In genomic region chr1:10046356-10047085, GRCh38 we compare ENCODE assay signal across 12 cellular contexts. TPM values are rescaled to one million over a fixed set of nuclear protein-coding genes. Genes with fewer than 3 reads are reported as not detected.
A peak's percentile ranks its signal among the peaks of the same experiment; 100 is the strongest.
DNase-seq lines count a peak whose midpoint lies in the region; ATAC-seq and TF ChIP-seq lines count a peak whose summit lies in the region.
"Had no signal": no experiment of that assay in that cellular context is flagged by ENCODE, and none has a peak within 500 bp of the region (broad histone marks: within the 10 kb centered on the region; RNA-seq: fewer than 3 reads in every experiment).

No MANE protein-coding gene starts in this region.

- no peak for DNase-seq in RWPE1 (ENCODE audit: low spot score)
- peak; percentile 47 to 68 for DNase-seq in tibial artery
- no peak for DNase-seq in NCI-H1417 (lab: John Stamatoyannopoulos, UW)
- no peak for DNase-seq in COLO668 (lab: John Stamatoyannopoulos, UW; ENCODE audit: unreplicated experiment)
- DNase-seq in NCI-H2107 treated with DMSO at 0.1 percent for 48 hours (lab: John Stamatoyannopoulos, UW; ENCODE audit: unreplicated experiment), result no peak
- DNase-seq: DMS79; NCI-H1105; stimulated activated naive CD8-positive, alpha-beta T cell treated with anti-CD3 and anti-CD28 coated beads, Interleukin-15, Interleukin-2, amounts not matched to agents 100 U/mL and 50 U/mL, for 24 hours had no signal

- no peaks in the 10 kb centered on the region for H3K36me3 ChIP-seq in muscle layer of colon (ENCODE audit: insufficient read depth, low read length)
- H3K36me3 ChIP-seq in tibial artery, result peaks cover 0 to 27% (median 6%) of the 10 kb centered on the region in 3 donors

- H3K4me3 ChIP-seq in muscle layer of colon (ENCODE audit: low read depth in 1 of 2, low read length in 2 of 2), result peak overlapping the region in 1 of 2 donors; percentile 14
- H3K4me3 ChIP-seq in tibial artery, result no peak overlapping the region

- TF ChIP-seq CTCF in RWPE1 (conservative IDR thresholded peaks at IDR 0.05; ENCODE audit: low read depth) (no peak), tibial artery (IDR thresholded peaks at IDR 0.05) (no peak)

- ATAC-seq in esophagus mucosa (peak; percentile 26), GM18505 (IDR thresholded peaks at IDR 0.05; ENCODE audit: unreplicated experiment) (no peak)
- ATAC-seq: stimulated activated naive CD8-positive, alpha-beta T cell treated with anti-CD3 and anti-CD28 coated beads, Interleukin-15, Interleukin-2, amounts not matched to agents 100 U/mL and 50 U/mL, for 24 hours had no signal

- POLR2A ChIA-PET in RWPE1 (lab: Yijun Ruan, JAX; ENCODE audit: low non-redundant PET), result no interaction called here

- no peak overlapping the region for H3K9ac ChIP-seq in muscle layer of colon (ENCODE audit: low read length)

- intact Hi-C loops in tibial artery (cut with DNase I; ENCODE audit: low total_unique reads), result no loop called here

- H3K27me3 ChIP-seq in muscle layer of colon (ENCODE audit: control insufficient read depth in 1 of 2, insufficient read depth in 2 of 2, low read length in 2 of 2) (no peaks in the 10 kb centered on the region), tibial artery (no peaks in the 10 kb centered on the region)

- H3K9me3 ChIP-seq in muscle layer of colon (ENCODE audit: low read length), result no peaks in the 10 kb centered on the region
- H3K9me3 ChIP-seq in tibial artery, result no peaks in the 10 kb centered on the region

- H3K4me1 ChIP-seq in muscle layer of colon (ENCODE audit: insufficient read depth, low read length), result peaks cover 29% of the 10 kb centered on the region
- peaks cover 0 to 37% (median 18%) of the 10 kb centered on the region in 4 donors for H3K4me1 ChIP-seq in tibial artery

- no peak for TF ChIP-seq POLR2A in GM18505 (IDR thresholded peaks at IDR 0.05; ENCODE audit: borderline replicate concordance, extremely low read depth, insufficient read depth, insufficient read length)

- H3K27ac ChIP-seq in RWPE1 (peak overlapping the region; percentile 49), muscle layer of colon (ENCODE audit: low read depth, low read length) (peak overlapping the region; percentile 50), tibial artery (peak overlapping the region; percentile 42 to 53)

- CTCF ChIA-PET in RWPE1 (lab: Yijun Ruan, JAX), result interaction anchor here (1.1 to 1.6 kb wide), 2 partner anchors 13 kb away, joined by 3 to 4 read pairs; no protein-coding TSS in a partner anchor

RNA-seq across cellular contexts. Expression of gene UBE4B, which starts 13.8 kb away (rescaled TPM):
- total RNA-seq in esophagus mucosa, result 38.1 TPM

RNA-seq across cellular contexts. Expression of gene RBP7, which starts 49.5 kb away (rescaled TPM):
- 13.4 TPM for total RNA-seq in esophagus mucosa
- total RNA-seq: T-helper 2 cell treated with Interferon-gamma antibody and Interleukin-4, amounts not matched to agents 100 ng/mL and 5 ng/mL, for 36 hours had no signal

Comparison
In these comparisons a context has a peak if more than half of its experiments do, and no peak if none do; other contexts are left out.
1. DNase-seq: peak in tibial artery (2 of 2); none in RWPE1 (single experiment), NCI-H1417 (0 of 3), COLO668 (single experiment) and NCI-H2107 treated with DMSO at 0.1 percent for 48 hours (single experiment).
2. Peak in every context shown above with its lines, with median percentiles within 50 percentile points of each other: H3K27ac ChIP-seq.